Comparison of ENCODE assay signal across 19 cellular contexts in genomic region chr7:150959739-150960734, GRCh38. TPM values are rescaled to one million over a fixed set of nuclear protein-coding genes. Genes with fewer than 3 reads are reported as not detected.
DNase-seq lines count a peak whose midpoint lies in the region; ATAC-seq and TF ChIP-seq lines count a peak whose summit lies in the region.
"Had no signal": no experiment of that assay in that cellular context is flagged by ENCODE, and none has a peak within 500 bp of the region (broad histone marks: within the 10 kb centered on the region; RNA-seq: fewer than 3 reads in every experiment).

No MANE protein-coding gene starts in this region.

- H3K4me1 Mint-ChIP-seq in activated CD4-positive, alpha-beta memory T cell treated with anti-CD3 and anti-CD28 coated beads, Interleukin-2, amount 10 ng/mL, durations not matched to agents 7 days and 5 days = peaks cover 12% of the 10 kb centered on the region
- H3K4me1 Mint-ChIP-seq in stimulated activated effector memory CD8-positive, alpha-beta T cell treated with anti-CD3 and anti-CD28 coated beads, Interleukin-12 subunit alpha, Interleukin-12 subunit beta, amount 100 ng/mL, for 72 hours = peaks cover 12% of the 10 kb centered on the region

- POLR2A ChIA-PET in A673 (lab: Charles Lee; ENCODE audit: low non-redundant PET) = interaction anchor here (0.6 kb wide), 1 partner anchor 410 kb away, joined by 3 read pairs; no protein-coding TSS in a partner anchor
- POLR2A ChIA-PET in activated CD4-positive, alpha-beta memory T cell treated with anti-CD3 and anti-CD28 coated beads, Interleukin-2, amount 10 ng/mL, durations not matched to agents 7 days and 5 days (lab: Charles Lee) = interaction anchor here (0.5 to 1.0 kb wide), 2 partner anchors 19 to 146 kb away, joined by 3 read pairs; no protein-coding TSS in a partner anchor

- no peaks in the 10 kb centered on the region for H3K9me2 ChIP-seq in Loucy (replicated peaks; ENCODE audit: low read depth, low read length)

- H3K4me1 ChIP-seq in A673 (ENCODE audit: insufficient read depth, low read length, poor library complexity, severe bottlenecking) (peaks cover 8% of the 10 kb centered on the region), Loucy (ENCODE audit: insufficient read depth, low read length, poor library complexity, severe bottlenecking) (peaks cover 49% of the 10 kb centered on the region), aorta (ENCODE audit: control insufficient read depth in 1 of 2, insufficient read depth in 2 of 2, low read length in 2 of 2) (no peaks in the 10 kb centered on the region)

- no peaks in the 10 kb centered on the region for H3K36me3 Mint-ChIP-seq in activated CD4-positive, alpha-beta memory T cell treated with anti-CD3 and anti-CD28 coated beads, Interleukin-2, amount 10 ng/mL, durations not matched to agents 7 days and 5 days (ENCODE audit: low read depth)
- H3K36me3 Mint-ChIP-seq in stimulated activated effector memory CD8-positive, alpha-beta T cell treated with anti-CD3 and anti-CD28 coated beads, Interleukin-12 subunit alpha, Interleukin-12 subunit beta, amount 100 ng/mL, for 72 hours = no peaks in the 10 kb centered on the region
- H3K36me3 Mint-ChIP-seq: type B pancreatic cell had no signal

- peak overlapping the region; percentile 46 for H3K4me2 ChIP-seq in Loucy (ENCODE audit: low read depth, low read length, poor library complexity, severe bottlenecking)
- H3K4me2 ChIP-seq: KMS-11 had no signal

- H2AFZ ChIP-seq in Loucy (ENCODE audit: low read length) = no peak overlapping the region

- DNase-seq in A673 (ENCODE audit: low spot score) (peak; percentile 45), left ventricle myocardium superior (peak; percentile 25), DMS153 treated with DMSO at 0.1 percent for 48 hours (lab: John Stamatoyannopoulos, UW; ENCODE audit: unreplicated experiment) (no peak), aorta (no peak), A172 (ENCODE audit: low spot score) (no peak)
- DNase-seq in activated CD4-positive, alpha-beta memory T cell treated with anti-CD3 and anti-CD28 coated beads, Interleukin-2, amount 10 ng/mL, durations not matched to agents 7 days and 5 days = peak; percentile 26
- no peak for DNase-seq in stimulated activated effector memory CD8-positive, alpha-beta T cell treated with anti-CD3 and anti-CD28 coated beads, Interleukin-12 subunit alpha, Interleukin-12 subunit beta, amount 100 ng/mL, for 72 hours (ENCODE audit: low spot score in 2 of 2)
- DNase-seq: activated CD4-positive, alpha-beta T cell treated with anti-CD3 and anti-CD28 coated beads for 4 hours; activated T-cell treated with anti-CD3 and anti-CD28 coated beads, Interleukin-2, amount 50 U/mL, for 24 hours; dorsolateral prefrontal cortex; NCI-H1930; NCI-H510A treated with DMSO at 0.1 percent for 48 hours; T-cell had no signal

- no peaks in the 10 kb centered on the region for H3K9me3 Mint-ChIP-seq in activated CD4-positive, alpha-beta memory T cell treated with anti-CD3 and anti-CD28 coated beads, Interleukin-2, amount 10 ng/mL, durations not matched to agents 7 days and 5 days
- no peaks in the 10 kb centered on the region for H3K9me3 Mint-ChIP-seq in stimulated activated effector memory CD8-positive, alpha-beta T cell treated with anti-CD3 and anti-CD28 coated beads, Interleukin-12 subunit alpha, Interleukin-12 subunit beta, amount 100 ng/mL, for 72 hours
- H3K9me3 Mint-ChIP-seq: activated T-cell treated with anti-CD3 and anti-CD28 coated beads, Interleukin-2, amount 50 U/mL, for 24 hours; neural crest cell; T-cell; type B pancreatic cell had no signal

- H3K27me3 ChIP-seq in A673 (replicated peaks; ENCODE audit: insufficient read depth, low read depth, low read length, poor library complexity) (peaks cover 14% of the 10 kb centered on the region), Loucy (ENCODE audit: insufficient read depth, low read length, poor library complexity, severe bottlenecking) (no peaks in the 10 kb centered on the region), aorta (ENCODE audit: control insufficient read depth in 1 of 2, insufficient read depth in 2 of 2, low read length in 1 of 2) (peaks cover 0 to 2% of the 10 kb centered on the region in 2 donors)

- H3K4me3 Mint-ChIP-seq in activated CD4-positive, alpha-beta memory T cell treated with anti-CD3 and anti-CD28 coated beads, Interleukin-2, amount 10 ng/mL, durations not matched to agents 7 days and 5 days = no peak overlapping the region
- H3K4me3 Mint-ChIP-seq in stimulated activated effector memory CD8-positive, alpha-beta T cell treated with anti-CD3 and anti-CD28 coated beads, Interleukin-12 subunit alpha, Interleukin-12 subunit beta, amount 100 ng/mL, for 72 hours = no peak overlapping the region
- H3K4me3 Mint-ChIP-seq: activated T-cell treated with anti-CD3 and anti-CD28 coated beads, Interleukin-2, amount 50 U/mL, for 24 hours; neural crest cell; T-cell; type B pancreatic cell had no signal

- H3F3A ChIP-seq in Loucy (ENCODE audit: low read depth) = no peaks in the 10 kb centered on the region

- H4K20me1 ChIP-seq in Loucy (ENCODE audit: insufficient read depth, low read length, poor library complexity, severe bottlenecking) = no peaks in the 10 kb centered on the region

- TF ChIP-seq CTCF in A673 (conservative IDR thresholded peaks at IDR 0.05; ENCODE audit: low read depth, low read length) = no peak
- TF ChIP-seq CTCF in Loucy (conservative IDR thresholded peaks at IDR 0.05; ENCODE audit: low read length) = no peak; the same call in 1 of the 2 replicates

- H3K4me3 ChIP-seq in A673 (ENCODE audit: low read depth, low read length, poor library complexity, severe bottlenecking) (no peak overlapping the region), Loucy (ENCODE audit: low read length, poor library complexity, severe bottlenecking) (peak overlapping the region; percentile 18), aorta (ENCODE audit: low read length in 2 of 2) (no peak overlapping the region)
- H3K4me3 ChIP-seq: dorsolateral prefrontal cortex, lung had no signal

- H3K27ac ChIP-seq in A673 (ENCODE audit: low read depth, low read length, poor library complexity, severe bottlenecking) = no peak overlapping the region
- no peak overlapping the region for H3K27ac ChIP-seq in aorta (ENCODE audit: low read depth in 1 of 2, low read length in 2 of 2)
- H3K27ac ChIP-seq: dorsolateral prefrontal cortex, HL-60, KMS-11 had no signal

- BruUV-seq in A673 (replicated peaks; lab: Mats Ljungman, UMichigan) = no TSS peak

- H3K36me3 ChIP-seq in A673 (ENCODE audit: insufficient read depth, low read length, poor library complexity, severe bottlenecking) = no peaks in the 10 kb centered on the region
- no peaks in the 10 kb centered on the region for H3K36me3 ChIP-seq in Loucy (ENCODE audit: insufficient read depth, low read length)
- no peaks in the 10 kb centered on the region for H3K36me3 ChIP-seq in aorta (ENCODE audit: control insufficient read depth in 1 of 2, insufficient read depth in 2 of 2, low read length in 1 of 2)

- no peaks in the 10 kb centered on the region for H3K79me2 ChIP-seq in Loucy (ENCODE audit: insufficient read depth, low read length)

- H3K27ac Mint-ChIP-seq in activated CD4-positive, alpha-beta memory T cell treated with anti-CD3 and anti-CD28 coated beads, Interleukin-2, amount 10 ng/mL, durations not matched to agents 7 days and 5 days = no peak overlapping the region
- no peak overlapping the region for H3K27ac Mint-ChIP-seq in stimulated activated effector memory CD8-positive, alpha-beta T cell treated with anti-CD3 and anti-CD28 coated beads, Interleukin-12 subunit alpha, Interleukin-12 subunit beta, amount 100 ng/mL, for 72 hours
- H3K27ac Mint-ChIP-seq: activated T-cell treated with anti-CD3 and anti-CD28 coated beads, Interleukin-2, amount 50 U/mL, for 24 hours; type B pancreatic cell had no signal

- H3K9me3 ChIP-seq in A673 (ENCODE audit: low read depth, low read length, poor library complexity, severe bottlenecking) (no peaks in the 10 kb centered on the region), Loucy (ENCODE audit: insufficient read depth, low read depth, low read length) (no peaks in the 10 kb centered on the region), aorta (ENCODE audit: control insufficient read depth, low read length) (no peaks in the 10 kb centered on the region)

- peak overlapping the region; percentile 65 for H3K9ac ChIP-seq in Loucy (ENCODE audit: low read depth, low read length, poor library complexity, severe bottlenecking)
- H3K9ac ChIP-seq: KMS-11 had no signal

- WGBS in aorta, 2 donors = 79 to 80% methylated on average over 24 of the region's 24 CpGs

- no peak for ATAC-seq in left ventricle myocardium superior
- ATAC-seq in aorta (ENCODE audit: low FRiP score) = no peak
- ATAC-seq in stimulated activated effector memory CD8-positive, alpha-beta T cell treated with anti-CD3 and anti-CD28 coated beads, Interleukin-12 subunit alpha, Interleukin-12 subunit beta, amount 100 ng/mL, for 72 hours = no peak
- ATAC-seq: T-cell had no signal

- CTCF ChIA-PET in A673 (lab: Charles Lee) = interaction anchor here (0.7 kb wide), 1 partner anchor 26 kb away, joined by 6 read pairs; no protein-coding TSS in a partner anchor
- CTCF ChIA-PET in activated CD4-positive, alpha-beta memory T cell treated with anti-CD3 and anti-CD28 coated beads, Interleukin-2, amount 10 ng/mL, durations not matched to agents 7 days and 5 days (lab: Charles Lee) = interaction anchor here (1.1 to 3.6 kb wide), 5 partner anchors 24 to 62 kb away, joined by 3 to 13 read pairs (median 4); no protein-coding TSS in a partner anchor

- intact Hi-C loops in A673 (cut with micrococcal nuclease; ENCODE audit: unreplicated experiment) (no loop called here), left ventricle myocardium superior (cut with micrococcal nuclease) (no loop called here), aorta (cut with DNase I) (no loop called here)

- peaks cover 31% of the 10 kb centered on the region for H3K27me3 Mint-ChIP-seq in activated CD4-positive, alpha-beta memory T cell treated with anti-CD3 and anti-CD28 coated beads, Interleukin-2, amount 10 ng/mL, durations not matched to agents 7 days and 5 days

RNA-seq across cellular contexts. Expression of gene KCNH2, which starts 18.1 kb away (rescaled TPM):
- 1.5 and 4.0 TPM in 2 replicates for total RNA-seq in A673 (2021)
- total RNA-seq in activated CD4-positive, alpha-beta memory T cell treated with anti-CD3 and anti-CD28 coated beads, Interleukin-2, amount 10 ng/mL, durations not matched to agents 7 days and 5 days = under 1 TPM; 0.15 to 0.38 TPM
- total RNA-seq in left ventricle myocardium superior = 107 TPM
- total RNA-seq in aorta = 1 to 10 TPM in 1 of 2 donors, under 1 TPM in 1; 0.65 to 2.4 TPM
- under 1 TPM; 0.23 to 0.63 TPM for polyA plus RNA-seq in aorta
- 1.7 and 3.5 TPM in 2 replicates for total RNA-seq in A172 (2014; rRNA removed; shearing (Covaris generic))

RNA-seq across cellular contexts. Expression of gene NOS3, which starts 30.8 kb away (rescaled TPM):
- total RNA-seq in A673 (2021) (0.75 and 1.4 TPM in 2 replicates), left ventricle myocardium superior (10.9 TPM), aorta (10 to 100 TPM; 28.1 to 32.4 TPM)
- total RNA-seq in activated CD4-positive, alpha-beta memory T cell treated with anti-CD3 and anti-CD28 coated beads, Interleukin-2, amount 10 ng/mL, durations not matched to agents 7 days and 5 days = 10 to 100 TPM; 27.7 to 30.2 TPM
- polyA plus RNA-seq in aorta = 10 to 100 TPM in 1 of 2 donors, under 1 TPM in 1; 0.63 to 17.3 TPM
- 0.74 and 2.5 TPM in 2 replicates for total RNA-seq in A172 (2014; rRNA removed; shearing (Covaris generic))

Comparison
In these comparisons a context has a peak if more than half of its experiments do, and no peak if none do; other contexts are left out.
1. DNase-seq: peak in A673 (single experiment), activated CD4-positive, alpha-beta memory T cell treated with anti-CD3 and anti-CD28 coated beads, Interleukin-2, amount 10 ng/mL, durations not matched to agents 7 days and 5 days (single experiment) and left ventricle myocardium superior (single experiment); none in DMS153 treated with DMSO at 0.1 percent for 48 hours (single experiment), aorta (0 of 2), A172 (single experiment) and stimulated activated effector memory CD8-positive, alpha-beta T cell treated with anti-CD3 and anti-CD28 coated beads, Interleukin-12 subunit alpha, Interleukin-12 subunit beta, amount 100 ng/mL, for 72 hours (0 of 2).
2. RNA of gene KCNH2, which starts 18.1 kb away (total RNA-seq): 107 TPM in left ventricle myocardium superior (single experiment); 0.65 to 2.4 TPM in aorta, 1.7 to 3.5 TPM in A172, 1.5 to 4.0 TPM in A673 and 0.15 to 0.38 TPM in activated CD4-positive, alpha-beta memory T cell treated with anti-CD3 and anti-CD28 coated beads, Interleukin-2, amount 10 ng/mL, durations not matched to agents 7 days and 5 days; every median in the first group is over 10 times any median in the second.